10 cellular contexts compared by ENCODE assay signal in genomic region chr4:89101256-89102161, GRCh38. TPM values are rescaled to one million over a fixed set of nuclear protein-coding genes. Genes with fewer than 3 reads are reported as not detected.
DNase-seq lines count a peak whose midpoint lies in the region; ATAC-seq and TF ChIP-seq lines count a peak whose summit lies in the region.
"Had no signal": no experiment of that assay in that cellular context is flagged by ENCODE, and none has a peak within 500 bp of the region (broad histone marks: within the 10 kb centered on the region; RNA-seq: fewer than 3 reads in every experiment).

No MANE protein-coding gene starts in this region.

- TF ChIP-seq POLR2A in GM19099 (IDR thresholded peaks at IDR 0.05; ENCODE audit: extremely low read depth, insufficient read length, low read depth) (peak; percentile 27), testis (IDR thresholded peaks at IDR 0.05) (no peak)

- H3K27me3 ChIP-seq in testis (no peaks in the 10 kb centered on the region), dorsolateral prefrontal cortex (no peaks in the 10 kb centered on the region)
- H3K27me3 ChIP-seq: uterus had no signal

- ATAC-seq in HG02884 (IDR thresholded peaks at IDR 0.05; ENCODE audit: unreplicated experiment) (peak; percentile 91), mucosa of descending colon (no peak)
- ATAC-seq: PC-3 had no signal

- H3K4me3 ChIP-seq in testis (no peak overlapping the region), mucosa of descending colon (no peak overlapping the region), dorsolateral prefrontal cortex (no peak overlapping the region)
- H3K4me3 ChIP-seq: uterus had no signal

- intact Hi-C loops in testis (cut with DNase I; ENCODE audit: low total_unique reads) (no loop called here), mucosa of descending colon (cut with DNase I, micrococcal nuclease) (no loop called here), dorsolateral prefrontal cortex (cut with DNase I) (loop anchor here in 1 of 2 donors (10.0 kb wide), 1 partner anchor 407 kb away; the partner anchor contains the start of gene NAP1L5)

- POLR2A ChIA-PET in GM10248 (lab: Yijun Ruan, JAX), result no interaction called here

- TF ChIP-seq CTCF in GM10248 (IDR thresholded peaks at IDR 0.05; ENCODE audit: control extremely low read depth, extremely low read depth, low read depth, missing control alignments) (no peak), testis (IDR thresholded peaks at IDR 0.05) (no peak), mucosa of descending colon (IDR thresholded peaks at IDR 0.05) (no peak), dorsolateral prefrontal cortex (IDR thresholded peaks at IDR 0.05 in 54 of 56, conservative IDR thresholded peaks at IDR 0.05 in 2 of 56; ENCODE audit: low read depth in 1 of 56, partially characterized antibody in 56 of 56) (no peak)

- H3K27ac ChIP-seq in testis (no peak overlapping the region), dorsolateral prefrontal cortex (no peak overlapping the region)
- H3K27ac ChIP-seq: uterus had no signal

- H3K4me1 ChIP-seq in testis, result no peaks in the 10 kb centered on the region
- H3K4me1 ChIP-seq in mucosa of descending colon (ENCODE audit: low read depth), result no peaks in the 10 kb centered on the region
- H3K4me1 ChIP-seq: uterus had no signal

- WGBS in testis, 2 donors, result 90 to 94% methylated on average over 11 of the region's 11 CpGs

- H3K36me3 ChIP-seq in testis (ENCODE audit: low read depth, missing control alignments), result no peaks in the 10 kb centered on the region
- no peaks in the 10 kb centered on the region for H3K36me3 ChIP-seq in mucosa of descending colon (ENCODE audit: low read depth)
- H3K36me3 ChIP-seq: uterus had no signal

- no peaks in the 10 kb centered on the region for H3K9me3 ChIP-seq in testis
- no peaks in the 10 kb centered on the region for H3K9me3 ChIP-seq in mucosa of descending colon
- H3K9me3 ChIP-seq: uterus had no signal

- CTCF ChIA-PET in GM10248 (lab: Yijun Ruan, JAX), result interaction anchor here (0.6 to 1.9 kb wide), 4 partner anchors 10 to 282 kb away, joined by 3 to 6 read pairs (median 4); partner anchors contain the start of gene TIGD2

- DNase-seq in GM10248 (ENCODE audit: extremely low spot score), result peak; percentile 56
- DNase-seq in RPMI8226, result peak; percentile 22
- no peak for DNase-seq in testis
- no peak for DNase-seq in DMS 273 (lab: John Stamatoyannopoulos, UW; ENCODE audit: unreplicated experiment)
- DNase-seq in mucosa of descending colon, result no peak
- DNase-seq in dorsolateral prefrontal cortex, result no peak
- DNase-seq: PC-3, uterus had no signal

RNA-seq across cellular contexts. Expression of gene TIGD2, which starts 9.8 kb away (rescaled TPM):
- 10 to 100 TPM in 1 of 2 donors, 1 to 10 TPM in 1; 9.3 to 11.5 TPM for total RNA-seq in testis
- 4.0 TPM for polyA plus RNA-seq in testis (ENCODE audit: insufficient read depth, low read depth, low replicate concordance)
- 1 to 10 TPM; 2.6 to 5.3 (median 4.8) TPM for total RNA-seq in mucosa of descending colon
- 1 to 10 TPM; 2.4 to 7.4 (median 4.9) TPM for total RNA-seq in dorsolateral prefrontal cortex

RNA-seq across cellular contexts. Expression of gene FAM13A, which starts 44.5 kb away (rescaled TPM):
- total RNA-seq in testis (100 to 1,000 TPM; 109 to 123 TPM), mucosa of descending colon (10 to 100 TPM; 41.6 to 60.1 (median 50.2) TPM), dorsolateral prefrontal cortex (100 to 1,000 TPM in 37 of 120 experiments, 10 to 100 TPM in 83; 31.6 to 142 (median 89.9) TPM)
- polyA plus RNA-seq in testis (ENCODE audit: insufficient read depth, low read depth, low replicate concordance), result 30.7 TPM

Comparison
In these comparisons a context has a peak if more than half of its experiments do, and no peak if none do; other contexts are left out.
1. DNase-seq: peak in GM10248 (single experiment) and RPMI8226 (single experiment); none in testis (single experiment), DMS 273 (single experiment), mucosa of descending colon (0 of 3) and dorsolateral prefrontal cortex (0 of 10).